26 cellular contexts compared by ENCODE assay signal in genomic region chr19:41897181-41897580, GRCh38. TPM values are rescaled to one million over a fixed set of nuclear protein-coding genes. Genes with fewer than 3 reads are reported as not detected.
DNase-seq lines count a peak whose midpoint lies in the region; ATAC-seq and TF ChIP-seq lines count a peak whose summit lies in the region.
"Had no signal": no experiment of that assay in that cellular context is flagged by ENCODE, and none has a peak within 500 bp of the region (broad histone marks: within the 10 kb centered on the region; RNA-seq: fewer than 3 reads in every experiment).

No MANE protein-coding gene starts in this region.

- POLR2A ChIA-PET in activated CD8-positive, alpha-beta T cell treated with anti-CD3 and anti-CD28 coated beads for 36 hours (lab: Charles Lee) = interaction anchor here (0.8 to 1.0 kb wide), 2 partner anchors 22 to 37 kb away, joined by 3 read pairs; no protein-coding TSS in a partner anchor
- POLR2A ChIA-PET in activated CD8-positive, alpha-beta T cell treated with anti-CD3 and anti-CD28 coated beads, Interleukin-2, amount 10 ng/mL, durations not matched to agents 7 days and 5 days (lab: Charles Lee) = no interaction called here

- CTCF ChIA-PET in activated CD8-positive, alpha-beta T cell treated with anti-CD3 and anti-CD28 coated beads for 36 hours (lab: Charles Lee) = interaction anchor here (1.1 kb wide), 1 partner anchor 11 kb away, joined by 3 read pairs; no protein-coding TSS in a partner anchor
- CTCF ChIA-PET in activated CD8-positive, alpha-beta T cell treated with anti-CD3 and anti-CD28 coated beads, Interleukin-2, amount 10 ng/mL, durations not matched to agents 7 days and 5 days (lab: Charles Lee) = interaction anchor here (2.0 kb wide), 1 partner anchor 38 kb away, joined by 4 read pairs; the partner anchor contains the start of gene RPS19

- intact Hi-C loops in activated CD8-positive, alpha-beta T cell treated with anti-CD3 and anti-CD28 coated beads for 36 hours (cut with micrococcal nuclease) = no loop called here
- intact Hi-C loops in ovary (cut with DNase I) = no loop called here

- H3K9me3 ChIP-seq in ovary = no peaks in the 10 kb centered on the region
- H3K9me3 ChIP-seq: BLaER1 treated with 17β-estradiol and CSF1 and Interleukin-3, amounts not matched to agents 10 nM and 100 nM; SJCRH30 had no signal

- no peaks in the 10 kb centered on the region for H3K27me3 Mint-ChIP-seq in activated CD8-positive, alpha-beta T cell treated with anti-CD3 and anti-CD28 coated beads for 36 hours
- H3K27me3 Mint-ChIP-seq in activated CD8-positive, alpha-beta T cell treated with anti-CD3 and anti-CD28 coated beads, Interleukin-2, amount 10 ng/mL, durations not matched to agents 7 days and 5 days (ENCODE audit: low read depth) = no peaks in the 10 kb centered on the region
- H3K27me3 Mint-ChIP-seq in activated naive CD8-positive, alpha-beta T cell = no peaks in the 10 kb centered on the region
- H3K27me3 Mint-ChIP-seq in memory B cell = no peaks in the 10 kb centered on the region
- H3K27me3 Mint-ChIP-seq: CD8-positive, alpha-beta memory T cell; IgD-negative memory B cell had no signal

- peaks cover 63% of the 10 kb centered on the region for H3K4me1 Mint-ChIP-seq in activated CD8-positive, alpha-beta T cell treated with anti-CD3 and anti-CD28 coated beads for 36 hours (ENCODE audit: low read depth)
- H3K4me1 Mint-ChIP-seq in activated CD8-positive, alpha-beta T cell treated with anti-CD3 and anti-CD28 coated beads, Interleukin-2, amount 10 ng/mL, durations not matched to agents 7 days and 5 days (ENCODE audit: low read depth) = peaks cover 53% of the 10 kb centered on the region
- H3K4me1 Mint-ChIP-seq in activated naive CD8-positive, alpha-beta T cell (ENCODE audit: low read depth) = peaks cover 63% of the 10 kb centered on the region
- H3K4me1 Mint-ChIP-seq in memory B cell = peaks cover 20% of the 10 kb centered on the region
- peaks cover 51% of the 10 kb centered on the region for H3K4me1 Mint-ChIP-seq in stimulated activated effector memory CD8-positive, alpha-beta T cell treated with anti-CD3 and anti-CD28 coated beads, Interleukin-12 subunit alpha, Interleukin-12 subunit beta, amount 100 ng/mL, for 72 hours

- no peaks in the 10 kb centered on the region for H3K4me1 ChIP-seq in ovary (ENCODE audit: insufficient read depth)
- H3K4me1 ChIP-seq: SJCRH30 had no signal

- peak overlapping the region; percentile 23 for H3K27ac Mint-ChIP-seq in activated CD8-positive, alpha-beta T cell treated with anti-CD3 and anti-CD28 coated beads for 36 hours
- no peak overlapping the region for H3K27ac Mint-ChIP-seq in activated CD8-positive, alpha-beta T cell treated with anti-CD3 and anti-CD28 coated beads, Interleukin-2, amount 10 ng/mL, durations not matched to agents 7 days and 5 days
- H3K27ac Mint-ChIP-seq in activated naive CD8-positive, alpha-beta T cell = peak overlapping the region; percentile 77
- H3K27ac Mint-ChIP-seq in memory B cell = peak overlapping the region; percentile 75
- H3K27ac Mint-ChIP-seq in stimulated activated effector memory CD8-positive, alpha-beta T cell treated with anti-CD3 and anti-CD28 coated beads, Interleukin-12 subunit alpha, Interleukin-12 subunit beta, amount 100 ng/mL, for 72 hours = peak overlapping the region; percentile 92
- H3K27ac Mint-ChIP-seq: HFFc6, IgD-negative memory B cell had no signal

- peaks cover 53% of the 10 kb centered on the region for H3K36me3 Mint-ChIP-seq in activated CD8-positive, alpha-beta T cell treated with anti-CD3 and anti-CD28 coated beads for 36 hours (ENCODE audit: low read depth)
- peaks cover 62% of the 10 kb centered on the region for H3K36me3 Mint-ChIP-seq in activated CD8-positive, alpha-beta T cell treated with anti-CD3 and anti-CD28 coated beads, Interleukin-2, amount 10 ng/mL, durations not matched to agents 7 days and 5 days (ENCODE audit: low read depth)
- peaks cover 10% of the 10 kb centered on the region for H3K36me3 Mint-ChIP-seq in activated naive CD8-positive, alpha-beta T cell
- peaks cover 33% of the 10 kb centered on the region for H3K36me3 Mint-ChIP-seq in memory B cell
- H3K36me3 Mint-ChIP-seq in stimulated activated effector memory CD8-positive, alpha-beta T cell treated with anti-CD3 and anti-CD28 coated beads, Interleukin-12 subunit alpha, Interleukin-12 subunit beta, amount 100 ng/mL, for 72 hours = peaks cover 95% of the 10 kb centered on the region

- H3K27ac ChIP-seq in ovary = no peak overlapping the region
- H3K27ac ChIP-seq: BLaER1 treated with 17β-estradiol and CSF1 and Interleukin-3, amounts not matched to agents 10 nM and 100 nM; SJCRH30 had no signal

- no peak for ATAC-seq in activated CD8-positive, alpha-beta T cell treated with anti-CD3 and anti-CD28 coated beads for 36 hours
- no peak for ATAC-seq in activated CD8-positive, alpha-beta T cell treated with anti-CD3 and anti-CD28 coated beads, Interleukin-2, amount 10 ng/mL, durations not matched to agents 7 days and 5 days
- ATAC-seq in memory B cell (ENCODE audit: low read depth) = no peak
- ATAC-seq in stimulated activated effector memory CD8-positive, alpha-beta T cell treated with anti-CD3 and anti-CD28 coated beads, Interleukin-12 subunit alpha, Interleukin-12 subunit beta, amount 100 ng/mL, for 72 hours = no peak

- WGBS in ovary, 3 donors = 72 to 99% (median 94%) methylated on average over 3 of the region's 3 CpGs

- no peaks in the 10 kb centered on the region for H3K9me3 Mint-ChIP-seq in activated CD8-positive, alpha-beta T cell treated with anti-CD3 and anti-CD28 coated beads for 36 hours
- no peaks in the 10 kb centered on the region for H3K9me3 Mint-ChIP-seq in activated CD8-positive, alpha-beta T cell treated with anti-CD3 and anti-CD28 coated beads, Interleukin-2, amount 10 ng/mL, durations not matched to agents 7 days and 5 days (ENCODE audit: insufficient read depth)
- H3K9me3 Mint-ChIP-seq in activated naive CD8-positive, alpha-beta T cell (ENCODE audit: low read depth) = no peaks in the 10 kb centered on the region
- H3K9me3 Mint-ChIP-seq in memory B cell = no peaks in the 10 kb centered on the region
- no peaks in the 10 kb centered on the region for H3K9me3 Mint-ChIP-seq in stimulated activated effector memory CD8-positive, alpha-beta T cell treated with anti-CD3 and anti-CD28 coated beads, Interleukin-12 subunit alpha, Interleukin-12 subunit beta, amount 100 ng/mL, for 72 hours
- H3K9me3 Mint-ChIP-seq: CD8-positive, alpha-beta memory T cell; HFFc6; IgD-negative memory B cell had no signal

- H3K27me3 ChIP-seq in ovary = no peaks in the 10 kb centered on the region
- H3K27me3 ChIP-seq: BLaER1 treated with 17β-estradiol and CSF1 and Interleukin-3, amounts not matched to agents 10 nM and 100 nM; SJCRH30 had no signal

- DNase-seq in activated CD8-positive, alpha-beta T cell treated with anti-CD3 and anti-CD28 coated beads for 36 hours = no peak
- no peak for DNase-seq in activated CD8-positive, alpha-beta T cell treated with anti-CD3 and anti-CD28 coated beads, Interleukin-2, amount 10 ng/mL, durations not matched to agents 7 days and 5 days
- DNase-seq in memory B cell (ENCODE audit: low spot score in 2 of 2) (no peak), ovary (no peak), T-helper 1 cell (no peak)
- DNase-seq in stimulated activated effector memory CD8-positive, alpha-beta T cell treated with anti-CD3 and anti-CD28 coated beads, Interleukin-12 subunit alpha, Interleukin-12 subunit beta, amount 100 ng/mL, for 72 hours (ENCODE audit: low spot score in 2 of 2) = no peak
- DNase-seq in stimulated activated naive CD4-positive, alpha-beta T cell treated with Interleukin-2 at 50 U/mL for 16 hours (lab: John Stamatoyannopoulos, UW) = no peak
- DNase-seq: 8988T; Calu3; CD8-positive, alpha-beta memory T cell; DMS153; HFFc6; Karpas-422; NCI-H1694; NCI-H2081; NCI-H2171; NCI-H345; NCI-H524 treated with DMSO at 0.1 percent for 48 hours; OCI-M1; SJCRH30 had no signal

- TF ChIP-seq EP300 in ovary (IDR thresholded peaks at IDR 0.05) = no peak

- no peak for TF ChIP-seq CTCF in activated CD8-positive, alpha-beta T cell treated with anti-CD3 and anti-CD28 coated beads for 36 hours (IDR thresholded peaks at IDR 0.05)
- no peak for TF ChIP-seq CTCF in ovary (IDR thresholded peaks at IDR 0.05)

- H3K4me3 Mint-ChIP-seq in activated CD8-positive, alpha-beta T cell treated with anti-CD3 and anti-CD28 coated beads for 36 hours = no peak overlapping the region
- no peak overlapping the region for H3K4me3 Mint-ChIP-seq in activated CD8-positive, alpha-beta T cell treated with anti-CD3 and anti-CD28 coated beads, Interleukin-2, amount 10 ng/mL, durations not matched to agents 7 days and 5 days
- H3K4me3 Mint-ChIP-seq in activated naive CD8-positive, alpha-beta T cell = no peak overlapping the region
- H3K4me3 Mint-ChIP-seq in memory B cell = no peak overlapping the region
- H3K4me3 Mint-ChIP-seq in stimulated activated effector memory CD8-positive, alpha-beta T cell treated with anti-CD3 and anti-CD28 coated beads, Interleukin-12 subunit alpha, Interleukin-12 subunit beta, amount 100 ng/mL, for 72 hours = no peak overlapping the region
- H3K4me3 Mint-ChIP-seq: HFFc6, IgD-negative memory B cell had no signal

- TF ChIP-seq POLR2A in ovary (IDR thresholded peaks at IDR 0.05) = no peak

- H3K36me3 ChIP-seq in ovary = no peaks in the 10 kb centered on the region

- no peak overlapping the region for H3K4me3 ChIP-seq in ovary
- H3K4me3 ChIP-seq: BLaER1 treated with 17β-estradiol and CSF1 and Interleukin-3, amounts not matched to agents 10 nM and 100 nM; SJCRH30 had no signal

RNA-seq across cellular contexts. Expression of gene ARHGEF1, which starts 14.2 kb away (rescaled TPM):
- total RNA-seq in activated CD8-positive, alpha-beta T cell treated with anti-CD3 and anti-CD28 coated beads for 36 hours = 100 to 1,000 TPM; 307 to 308 TPM
- total RNA-seq in activated CD8-positive, alpha-beta T cell treated with anti-CD3 and anti-CD28 coated beads, Interleukin-2, amount 10 ng/mL, durations not matched to agents 7 days and 5 days = 100 to 1,000 TPM; 515 to 537 TPM
- total RNA-seq in ovary = 10 to 100 TPM; 35.6 to 97.5 (median 70.6) TPM
- 10 to 100 TPM in 1 of 2 donors, 1 to 10 TPM in 1; 7.9 to 56.2 TPM for polyA plus RNA-seq in ovary

RNA-seq across cellular contexts. Expression of gene CD79A, which starts 20.1 kb away (rescaled TPM):
- 10 to 100 TPM; 19.3 to 21.0 TPM for total RNA-seq in activated CD8-positive, alpha-beta T cell treated with anti-CD3 and anti-CD28 coated beads for 36 hours
- total RNA-seq in activated CD8-positive, alpha-beta T cell treated with anti-CD3 and anti-CD28 coated beads, Interleukin-2, amount 10 ng/mL, durations not matched to agents 7 days and 5 days = 10 to 100 TPM; 17.4 to 21.5 TPM
- total RNA-seq in ovary = 1 to 10 TPM in 3 of 7 donors, under 1 TPM in 3, not detected in 1; 0.25 to 1.4 (median 0.83) TPM
- polyA plus RNA-seq in ovary = under 1 TPM; 0.41 to 0.68 TPM
- total RNA-seq: H4 had no signal

RNA-seq across cellular contexts. Expression of gene ERFL, which starts 31.1 kb away (rescaled TPM):
- 1 to 10 TPM; 1.5 to 1.6 TPM for total RNA-seq in activated CD8-positive, alpha-beta T cell treated with anti-CD3 and anti-CD28 coated beads for 36 hours
- 1 to 10 TPM in 1 of 2 experiments, under 1 TPM in 1; 0.84 to 1.1 TPM for total RNA-seq in activated CD8-positive, alpha-beta T cell treated with anti-CD3 and anti-CD28 coated beads, Interleukin-2, amount 10 ng/mL, durations not matched to agents 7 days and 5 days
- 1 to 10 TPM in 1 of 7 donors, under 1 TPM in 6; 0.11 to 1.3 (median 0.50) TPM for total RNA-seq in ovary
- under 1 TPM in 1 of 2 donors, not detected in 1; 0.24 TPM for polyA plus RNA-seq in ovary
- total RNA-seq: G401, H4, M059J, SJCRH30 had no signal
- polyA plus RNA-seq: CD8-positive, alpha-beta memory T cell; IgD-negative memory B cell had no signal

RNA-seq across cellular contexts. Expression of gene RPS19, which starts 37.1 kb away (rescaled TPM):
- total RNA-seq in activated CD8-positive, alpha-beta T cell treated with anti-CD3 and anti-CD28 coated beads for 36 hours = 1,000 to 10,000 TPM; 3,454 to 3,479 TPM
- 1,000 to 10,000 TPM; 3,024 to 3,056 TPM for total RNA-seq in activated CD8-positive, alpha-beta T cell treated with anti-CD3 and anti-CD28 coated beads, Interleukin-2, amount 10 ng/mL, durations not matched to agents 7 days and 5 days
- 1,000 to 10,000 TPM; 2,441 to 3,427 (median 2,873) TPM for total RNA-seq in ovary
- polyA plus RNA-seq in ovary = 1,000 to 10,000 TPM; 1,030 to 3,960 TPM

RNA-seq across cellular contexts. Expression of gene DMRTC2, which starts 52.3 kb away (rescaled TPM):
- not detected for total RNA-seq in activated CD8-positive, alpha-beta T cell treated with anti-CD3 and anti-CD28 coated beads for 36 hours
- not detected for total RNA-seq in activated CD8-positive, alpha-beta T cell treated with anti-CD3 and anti-CD28 coated beads, Interleukin-2, amount 10 ng/mL, durations not matched to agents 7 days and 5 days
- not detected for total RNA-seq in ovary
- polyA plus RNA-seq in ovary = under 1 TPM in 1 of 2 donors, not detected in 1; 0.07 TPM
- total RNA-seq: Calu3; CD8-positive, alpha-beta memory T cell; G401; H4; HFFc6; M059J; SJCRH30 had no signal
- polyA plus RNA-seq: CD8-positive, alpha-beta memory T cell; IgD-negative memory B cell had no signal

Comparison
In these comparisons a context has a peak if more than half of its experiments do, and no peak if none do; other contexts are left out.
1. RNA of gene CD79A, which starts 20.1 kb away (total RNA-seq): 17.4 to 21.5 TPM in activated CD8-positive, alpha-beta T cell treated with anti-CD3 and anti-CD28 coated beads, Interleukin-2, amount 10 ng/mL, durations not matched to agents 7 days and 5 days and 19.3 to 21.0 TPM in activated CD8-positive, alpha-beta T cell treated with anti-CD3 and anti-CD28 coated beads for 36 hours; 0.25 to 1.4 TPM in ovary; every median in the first group is over 4 times any median in the second.